Comparison of ENCODE assay signal across 8 cellular contexts in genomic region chr11:3857628-3858027, GRCh38. TPM values are rescaled to one million over a fixed set of nuclear protein-coding genes. Genes with fewer than 3 reads are reported as not detected.
DNase-seq lines count a peak whose midpoint lies in the region; ATAC-seq and TF ChIP-seq lines count a peak whose summit lies in the region.

No MANE protein-coding gene starts in this region.

- peaks cover 0 to 2% (median 0%) of the 10 kb centered on the region in 8 donors for H3K9me3 Mint-ChIP-seq in CD4-positive, alpha-beta memory T cell
- H3K9me3 Mint-ChIP-seq in neural crest cell: no peaks in the 10 kb centered on the region
- no peaks in the 10 kb centered on the region for H3K9me3 Mint-ChIP-seq in glutamatergic neuron (ENCODE audit: unreplicated experiment)

- peaks cover 65 to 90% (median 77%) of the 10 kb centered on the region in 4 donors for H3K4me1 Mint-ChIP-seq in CD4-positive, alpha-beta memory T cell
- H3K4me1 Mint-ChIP-seq in neural crest cell (peaks cover 46% of the 10 kb centered on the region), glutamatergic neuron (ENCODE audit: low read depth, unreplicated experiment) (no peaks in the 10 kb centered on the region)

- peaks cover 71% of the 10 kb centered on the region for H3K79me2 ChIP-seq in Loucy (ENCODE audit: insufficient read depth, low read length)

- ATAC-seq in GM18873 (IDR thresholded peaks at IDR 0.05; ENCODE audit: low FRiP score, unreplicated experiment): no peak

- CTCF ChIA-PET in CD4-positive, alpha-beta memory T cell (lab: Charles Lee; ENCODE audit: partially characterized antibody): interaction anchor here (0.6 to 15.4 kb wide), 8 partner anchors 8 to 215 kb away, joined by 3 to 514 read pairs (median 27); partner anchors contain the start of gene RHOG

- DNase-seq in CD4-positive, alpha-beta memory T cell: no peak
- no peak for DNase-seq in colonic mucosa
- no peak for DNase-seq in neural crest cell (ENCODE audit: low read depth, low spot score)
- no peak for DNase-seq in NAMALWA (ENCODE audit: low spot score)
- no peak for DNase-seq in glutamatergic neuron
- DNase-seq in NCI-H1417 (lab: John Stamatoyannopoulos, UW): no peak

- peak overlapping the region; percentile 94 for H3K27ac ChIP-seq in CD4-positive, alpha-beta memory T cell (ENCODE audit: low read depth, low read length)
- H3K27ac ChIP-seq in colonic mucosa: no peak overlapping the region

- H4K20me1 ChIP-seq in Loucy (ENCODE audit: insufficient read depth, low read length, poor library complexity, severe bottlenecking): peaks cover 39% of the 10 kb centered on the region

- H3K4me1 ChIP-seq in CD4-positive, alpha-beta memory T cell (ENCODE audit: insufficient read depth, low read length): peaks cover 82% of the 10 kb centered on the region
- H3K4me1 ChIP-seq in Loucy (ENCODE audit: insufficient read depth, low read length, poor library complexity, severe bottlenecking) (peaks cover 72% of the 10 kb centered on the region), colonic mucosa (peaks cover 24% of the 10 kb centered on the region)

- no peaks in the 10 kb centered on the region for H3K27me3 Mint-ChIP-seq in CD4-positive, alpha-beta memory T cell
- no peaks in the 10 kb centered on the region for H3K27me3 Mint-ChIP-seq in neural crest cell (ENCODE audit: low read depth)
- peaks cover 3% of the 10 kb centered on the region for H3K27me3 Mint-ChIP-seq in glutamatergic neuron (ENCODE audit: unreplicated experiment)

- intact Hi-C loops in CD4-positive, alpha-beta memory T cell (cut with micrococcal nuclease): loop anchor here (5.0 kb wide), 1 partner anchor 65 kb away; no protein-coding TSS in a partner anchor
- intact Hi-C loops in colonic mucosa (cut with DNase I): no loop called here

- H3K9me2 ChIP-seq in Loucy (replicated peaks; ENCODE audit: low read depth, low read length): no peaks in the 10 kb centered on the region

- no peaks in the 10 kb centered on the region for H3K9me3 ChIP-seq in CD4-positive, alpha-beta memory T cell (ENCODE audit: control insufficient read depth in 1 of 2, low read length in 2 of 2)
- H3K9me3 ChIP-seq in Loucy (ENCODE audit: insufficient read depth, low read depth, low read length): no peaks in the 10 kb centered on the region
- H3K9me3 ChIP-seq in colonic mucosa: no peaks in the 10 kb centered on the region

- no peaks in the 10 kb centered on the region for H3K27me3 ChIP-seq in CD4-positive, alpha-beta memory T cell (ENCODE audit: insufficient read depth, low read length)
- H3K27me3 ChIP-seq in Loucy (ENCODE audit: insufficient read depth, low read length, poor library complexity, severe bottlenecking) (no peaks in the 10 kb centered on the region), colonic mucosa (no peaks in the 10 kb centered on the region)

- no peaks in the 10 kb centered on the region for H3K36me3 ChIP-seq in CD4-positive, alpha-beta memory T cell (ENCODE audit: insufficient read depth, low read length)
- no peaks in the 10 kb centered on the region for H3K36me3 ChIP-seq in Loucy (ENCODE audit: insufficient read depth, low read length)
- no peaks in the 10 kb centered on the region for H3K36me3 ChIP-seq in colonic mucosa

- peak overlapping the region; percentile 92 for H3K4me2 ChIP-seq in Loucy (ENCODE audit: low read depth, low read length, poor library complexity, severe bottlenecking)

- peaks cover 4 to 26% of the 10 kb centered on the region in 2 donors for H3K36me3 Mint-ChIP-seq in CD4-positive, alpha-beta memory T cell
- H3K36me3 Mint-ChIP-seq in neural crest cell (ENCODE audit: low read depth) (no peaks in the 10 kb centered on the region), glutamatergic neuron (ENCODE audit: unreplicated experiment) (no peaks in the 10 kb centered on the region)

- peak overlapping the region; percentile 50 to 99 (median 95) for H3K27ac Mint-ChIP-seq in CD4-positive, alpha-beta memory T cell
- H3K27ac Mint-ChIP-seq in neural crest cell (ENCODE audit: unreplicated experiment) (no peak overlapping the region), glutamatergic neuron (ENCODE audit: unreplicated experiment) (no peak overlapping the region)

- POLR2A ChIA-PET in CD4-positive, alpha-beta memory T cell (lab: Charles Lee; ENCODE audit: partially characterized antibody): interaction anchor here (0.6 to 8.6 kb wide), 8 partner anchors 8 to 215 kb away, joined by 3 to 229 read pairs (median 8); partner anchors contain the start of gene RHOG

- peaks cover 21% of the 10 kb centered on the region for H3F3A ChIP-seq in Loucy (ENCODE audit: low read depth)

- TF ChIP-seq CTCF in Loucy (conservative IDR thresholded peaks at IDR 0.05; ENCODE audit: low read length) (no peak), colonic mucosa (IDR thresholded peaks at IDR 0.05) (no peak), neural crest cell (conservative IDR thresholded peaks at IDR 0.05) (no peak), glutamatergic neuron (IDR thresholded peaks at IDR 0.05; ENCODE audit: partially characterized antibody, unreplicated experiment) (no peak)

- peak overlapping the region; percentile 67 to 92 for H3K4me3 ChIP-seq in CD4-positive, alpha-beta memory T cell (ENCODE audit: low read length in 2 of 2)
- H3K4me3 ChIP-seq in Loucy (ENCODE audit: low read length, poor library complexity, severe bottlenecking): peak overlapping the region; percentile 87
- peak overlapping the region; percentile 6 for H3K4me3 ChIP-seq in colonic mucosa

- H3K9ac ChIP-seq in Loucy (ENCODE audit: low read depth, low read length, poor library complexity, severe bottlenecking) (peak overlapping the region; percentile 80), colonic mucosa (ENCODE audit: low read depth in 2 of 2, low read length in 2 of 2) (peak overlapping the region in 1 of 2 donors; percentile 32)

- no peak overlapping the region for H2AFZ ChIP-seq in Loucy (ENCODE audit: low read length)

- H3K4me3 Mint-ChIP-seq in CD4-positive, alpha-beta memory T cell: peak overlapping the region; percentile 79 to 97 (median 89)
- H3K4me3 Mint-ChIP-seq in neural crest cell (peak overlapping the region; percentile 81), glutamatergic neuron (ENCODE audit: unreplicated experiment) (no peak overlapping the region)

RNA-seq across cellular contexts. Expression of gene STIM1, which starts 2.2 kb away (rescaled TPM):
- 10 to 100 TPM; 87.1 to 87.4 TPM for total RNA-seq in CD4-positive, alpha-beta memory T cell
- polyA plus RNA-seq in CD4-positive, alpha-beta memory T cell: 10 to 100 TPM; 27.7 to 43.8 TPM
- total RNA-seq in colonic mucosa (10 to 100 TPM; 39.1 to 56.8 TPM), neural crest cell (22.3 and 24.4 TPM in 2 replicates), glutamatergic neuron (ENCODE audit: unreplicated experiment) (9.6 TPM)

RNA-seq across cellular contexts. Expression of gene RHOG, which starts 16.9 kb away (rescaled TPM):
- 100 to 1,000 TPM in 1 of 2 experiments, 10 to 100 TPM in 1; 99.4 to 103 TPM for total RNA-seq in CD4-positive, alpha-beta memory T cell
- polyA plus RNA-seq in CD4-positive, alpha-beta memory T cell: 100 to 1,000 TPM; 124 to 228 TPM
- total RNA-seq in colonic mucosa (10 to 100 TPM; 59.8 to 63.3 TPM), neural crest cell (24.8 and 25.0 TPM in 2 replicates), glutamatergic neuron (ENCODE audit: unreplicated experiment) (6.6 TPM)

RNA-seq across cellular contexts. Expression of gene PGAP2, which starts 49.3 kb away (rescaled TPM):
- 10 to 100 TPM; 18.4 to 20.7 TPM for total RNA-seq in CD4-positive, alpha-beta memory T cell
- polyA plus RNA-seq in CD4-positive, alpha-beta memory T cell: 10 to 100 TPM; 16.2 to 18.6 TPM
- total RNA-seq in colonic mucosa: 10 to 100 TPM; 21.6 to 29.6 TPM
- total RNA-seq in neural crest cell: 34.8 and 39.5 TPM in 2 replicates
- 20.0 TPM for total RNA-seq in glutamatergic neuron (ENCODE audit: unreplicated experiment)

Comparison
In these comparisons a context has a peak if more than half of its experiments do, and no peak if none do; other contexts are left out.
1. H3K4me3 ChIP-seq: peak in every context shown above with its lines; median percentile 87 in Loucy; 80 in CD4-positive, alpha-beta memory T cell; 6 in colonic mucosa.
2. H3K27ac Mint-ChIP-seq: peak in CD4-positive, alpha-beta memory T cell (7 of 7); none in neural crest cell (single experiment) and glutamatergic neuron (single experiment).